In the genomic region with DNA sequence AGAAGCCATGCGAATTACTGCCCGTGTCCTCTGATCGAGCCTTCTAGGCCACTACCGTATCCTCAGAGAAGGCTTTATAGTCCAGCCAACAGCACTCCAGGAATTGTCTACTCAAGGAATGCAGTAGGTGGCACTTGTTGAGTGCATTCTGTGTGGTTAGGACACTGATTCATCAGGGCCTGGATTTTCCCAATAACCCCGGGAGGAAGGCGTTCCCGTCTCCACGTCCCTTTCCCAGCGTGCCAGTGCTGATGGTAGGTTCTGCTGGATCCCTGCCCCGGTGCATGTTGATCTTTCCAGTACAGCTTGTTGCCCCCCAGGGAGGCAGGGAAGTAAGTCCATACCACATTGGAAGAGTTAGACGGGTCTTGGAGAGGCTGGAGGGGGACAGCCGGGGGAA, we compare ENCODE assay signal across 1 cellular context.
TF ChIP-seq lines count a peak whose summit lies in the region.

No MANE protein-coding gene starts in this region.

TF ChIP-seq in IMR-90, 13 proteins besides CTCF, POLR2A, EP300 and RAD21:
- TF ChIP-seq NFE2L2 (IDR thresholded peaks at IDR 0.05; ENCODE audit: low read depth, low read length) (no peak), FOS (IDR thresholded peaks at IDR 0.05; ENCODE audit: low read depth, low read length) (no peak), CEBPB (IDR thresholded peaks at IDR 0.05; ENCODE audit: low read depth, low read length) (no peak), MAFK (IDR thresholded peaks at IDR 0.05; ENCODE audit: low read depth, low read length) (no peak), MXI1 (IDR thresholded peaks at IDR 0.05; ENCODE audit: borderline replicate concordance, low read depth, low read length) (no peak), SMC3 (IDR thresholded peaks at IDR 0.05; ENCODE audit: low read depth, low read length) (no peak)
